ENCODE assay signal across 1 cellular context in the genomic region with DNA sequence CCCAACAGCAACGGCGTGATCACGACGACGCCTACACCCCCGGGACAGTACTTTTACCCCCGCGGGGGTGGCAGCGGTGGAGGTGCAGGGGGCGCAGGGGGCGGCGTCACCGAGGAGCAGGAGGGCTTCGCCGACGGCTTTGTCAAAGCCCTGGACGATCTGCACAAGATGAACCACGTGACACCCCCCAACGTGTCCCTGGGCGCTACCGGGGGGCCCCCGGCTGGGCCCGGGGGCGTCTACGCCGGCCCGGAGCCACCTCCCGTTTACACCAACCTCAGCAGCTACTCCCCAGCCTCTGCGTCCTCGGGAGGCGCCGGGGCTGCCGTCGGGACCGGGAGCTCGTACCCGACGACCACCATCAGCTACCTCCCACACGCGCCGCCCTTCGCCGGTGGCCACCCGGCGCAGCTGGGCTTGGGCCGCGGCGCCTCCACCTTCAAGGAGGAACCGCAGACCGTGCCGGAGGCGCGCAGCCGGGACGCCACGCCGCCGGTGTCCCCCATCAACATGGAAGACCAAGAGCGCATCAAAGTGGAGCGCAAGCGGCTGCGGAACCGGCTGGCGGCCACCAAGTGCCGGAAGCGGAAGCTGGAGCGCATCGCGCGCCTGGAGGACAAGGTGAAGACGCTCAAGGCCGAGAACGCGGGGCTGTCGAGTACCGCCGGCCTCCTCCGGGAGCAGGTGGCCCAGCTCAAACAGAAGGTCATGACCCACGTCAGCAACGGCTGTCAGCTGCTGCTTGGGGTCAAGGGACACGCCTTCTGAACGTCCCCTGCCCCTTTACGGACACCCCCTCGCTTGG.
TF ChIP-seq lines count a peak whose summit lies in the region.

No MANE protein-coding gene starts in this region.

TF ChIP-seq in GM23338, 12 proteins besides CTCF, POLR2A, EP300 and RAD21 (continued from another document):
- TF ChIP-seq CREB1 (CRISPR knock-in tag; IDR thresholded peaks at IDR 0.05; ENCODE audit: low read depth) (peak; percentile 7), ZNF114 (CRISPR knock-in tag; IDR thresholded peaks at IDR 0.05) (no peak), JUNB (IDR thresholded peaks at IDR 0.05; ENCODE audit: unreplicated experiment) (no peak), STAT1 (IDR thresholded peaks at IDR 0.05; ENCODE audit: unreplicated experiment) (no peak)
